1 cellular context compared by ENCODE assay signal in genomic region chr20:46681032-46681854, GRCh38.
TF ChIP-seq lines count a peak whose summit lies in the region.

No MANE protein-coding gene starts in this region.

TF ChIP-seq in HepG2, 621 proteins besides CTCF, POLR2A, EP300 and RAD21 (continued from another document and continues in another):
- TF ChIP-seq ZNF740 (CRISPR knock-in tag; IDR thresholded peaks at IDR 0.05) (no peak), ZGPAT (CRISPR knock-in tag; IDR thresholded peaks at IDR 0.05) (peak; percentile 78), ZNF567 (CRISPR knock-in tag; IDR thresholded peaks at IDR 0.05; ENCODE audit: borderline replicate concordance) (0 out of 2 replicates have a peak, but pooled peaks have one; percentile 52), ZBTB38 (CRISPR knock-in tag; IDR thresholded peaks at IDR 0.05) (no peak), FOXP4 (CRISPR knock-in tag; IDR thresholded peaks at IDR 0.05) (0 out of 2 replicates have a peak, but pooled peaks have one; percentile 31), ZNF749 (CRISPR knock-in tag; IDR thresholded peaks at IDR 0.05; ENCODE audit: borderline replicate concordance) (no peak), ZBTB20 (CRISPR knock-in tag; IDR thresholded peaks at IDR 0.05; ENCODE audit: borderline replicate concordance, low read depth) (peak; percentile 44; the same call in 1 of the 2 replicates), ARNTL (CRISPR knock-in tag; IDR thresholded peaks at IDR 0.05) (0 out of 2 replicates have a peak, but pooled peaks have one; percentile 7), SMAD3 (CRISPR knock-in tag; IDR thresholded peaks at IDR 0.05) (0 out of 2 replicates have a peak, but pooled peaks have one; percentile 47), ASH2L (IDR thresholded peaks at IDR 0.05; ENCODE audit: insufficient read length, low read depth, low read length) (peak; percentile 62), ARNT (IDR thresholded peaks at IDR 0.05) (no peak), LCORL (IDR thresholded peaks at IDR 0.05) (no peak), LCORL (CRISPR knock-in tag; IDR thresholded peaks at IDR 0.05) (peak; percentile 57; the same call in 1 of the 2 replicates), PCBP1 (IDR thresholded peaks at IDR 0.05; ENCODE audit: borderline replicate concordance, low read depth, low read length) (0 out of 2 replicates have a peak, but pooled peaks have one; percentile 65), SALL2 (CRISPR knock-in tag; IDR thresholded peaks at IDR 0.05) (peak; percentile 66; the same call in 1 of the 2 replicates), ZNF335 (CRISPR knock-in tag; IDR thresholded peaks at IDR 0.05) (0 out of 2 replicates have a peak, but pooled peaks have one; percentile 54), MEIS1 (CRISPR knock-in tag; IDR thresholded peaks at IDR 0.05; ENCODE audit: borderline replicate concordance) (no peak), ZNF12 (CRISPR knock-in tag; IDR thresholded peaks at IDR 0.05) (0 out of 2 replicates have a peak, but pooled peaks have one; percentile 28), THAP11 (CRISPR knock-in tag; IDR thresholded peaks at IDR 0.05) (peak; percentile 50), FOXK2 (IDR thresholded peaks at IDR 0.05) (peak; percentile 11; the same call in 1 of the 2 replicates), ARID4A (CRISPR knock-in tag; IDR thresholded peaks at IDR 0.05; ENCODE audit: borderline replicate concordance) (peak; percentile 30; the same call in 1 of the 2 replicates), SOX5 (CRISPR knock-in tag; IDR thresholded peaks at IDR 0.05; ENCODE audit: borderline replicate concordance) (peak; percentile 71), ZNF280D (CRISPR knock-in tag; IDR thresholded peaks at IDR 0.05) (peak; percentile 70; the same call in 1 of the 2 replicates), ZNF350 (CRISPR knock-in tag; IDR thresholded peaks at IDR 0.05; ENCODE audit: borderline replicate concordance, low read depth) (no peak), ZMYM4 (CRISPR knock-in tag; IDR thresholded peaks at IDR 0.05) (peak; percentile 64), ZNF674 (CRISPR knock-in tag; IDR thresholded peaks at IDR 0.05; ENCODE audit: low read depth) (no peak), BRD4 (CRISPR knock-in tag; IDR thresholded peaks at IDR 0.05) (no peak), ZNF263 (CRISPR knock-in tag; IDR thresholded peaks at IDR 0.05) (peak; percentile 94), REPIN1 (CRISPR knock-in tag; IDR thresholded peaks at IDR 0.05; ENCODE audit: borderline replicate concordance, low read depth) (peak; percentile 80; the same call in 1 of the 2 replicates), CEBPG (CRISPR knock-in tag; IDR thresholded peaks at IDR 0.05) (peak; percentile 63), ELF3 (CRISPR knock-in tag; IDR thresholded peaks at IDR 0.05) (peak; percentile 89), ZNF792 (CRISPR knock-in tag; IDR thresholded peaks at IDR 0.05) (peak; percentile 69; the same call in 1 of the 2 replicates), ETV6 (CRISPR knock-in tag; conservative IDR thresholded peaks at IDR 0.05) (peak; percentile 9; the same call in 1 of the 2 replicates), TEAD3 (CRISPR knock-in tag; optimal IDR thresholded peaks at IDR 0.05; ENCODE audit: borderline replicate concordance) (peak; percentile 58), MIER2 (CRISPR knock-in tag; IDR thresholded peaks at IDR 0.05) (peak; percentile 49; the same call in 1 of the 2 replicates), ZFP82 (CRISPR knock-in tag; IDR thresholded peaks at IDR 0.05; ENCODE audit: borderline replicate concordance) (no peak), ZSCAN29 (CRISPR knock-in tag; conservative IDR thresholded peaks at IDR 0.05) (0 out of 2 replicates have a peak, but pooled peaks have one; percentile 49), ZKSCAN8 (CRISPR knock-in tag; IDR thresholded peaks at IDR 0.05; ENCODE audit: borderline replicate concordance) (peak; percentile 61; the same call in 1 of the 2 replicates), ZFP91 (CRISPR knock-in tag; IDR thresholded peaks at IDR 0.05; ENCODE audit: borderline replicate concordance) (peak; percentile 70), PCBP2 (optimal IDR thresholded peaks at IDR 0.05; ENCODE audit: low read depth, low read length, poor library complexity, severe bottlenecking) (peak; percentile 99)
- TF ChIP-seq, protein P1, sequence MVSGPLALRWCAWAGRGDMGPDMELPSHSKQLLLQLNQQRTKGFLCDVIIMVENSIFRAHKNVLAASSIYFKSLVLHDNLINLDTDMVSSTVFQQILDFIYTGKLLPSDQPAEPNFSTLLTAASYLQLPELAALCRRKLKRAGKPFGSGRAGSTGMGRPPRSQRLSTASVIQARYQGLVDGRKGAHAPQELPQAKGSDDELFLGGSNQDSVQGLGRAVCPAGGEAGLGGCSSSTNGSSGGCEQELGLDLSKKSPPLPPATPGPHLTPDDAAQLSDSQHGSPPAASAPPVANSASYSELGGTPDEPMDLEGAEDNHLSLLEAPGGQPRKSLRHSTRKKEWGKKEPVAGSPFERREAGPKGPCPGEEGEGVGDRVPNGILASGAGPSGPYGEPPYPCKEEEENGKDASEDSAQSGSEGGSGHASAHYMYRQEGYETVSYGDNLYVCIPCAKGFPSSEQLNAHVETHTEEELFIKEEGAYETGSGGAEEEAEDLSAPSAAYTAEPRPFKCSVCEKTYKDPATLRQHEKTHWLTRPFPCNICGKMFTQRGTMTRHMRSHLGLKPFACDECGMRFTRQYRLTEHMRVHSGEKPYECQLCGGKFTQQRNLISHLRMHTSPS (CRISPR knock-in tag; IDR thresholded peaks at IDR 0.05; ENCODE audit: low read depth) = 0 out of 2 replicates have a peak, but pooled peaks have one; percentile 7
- TF ChIP-seq, protein P2, sequence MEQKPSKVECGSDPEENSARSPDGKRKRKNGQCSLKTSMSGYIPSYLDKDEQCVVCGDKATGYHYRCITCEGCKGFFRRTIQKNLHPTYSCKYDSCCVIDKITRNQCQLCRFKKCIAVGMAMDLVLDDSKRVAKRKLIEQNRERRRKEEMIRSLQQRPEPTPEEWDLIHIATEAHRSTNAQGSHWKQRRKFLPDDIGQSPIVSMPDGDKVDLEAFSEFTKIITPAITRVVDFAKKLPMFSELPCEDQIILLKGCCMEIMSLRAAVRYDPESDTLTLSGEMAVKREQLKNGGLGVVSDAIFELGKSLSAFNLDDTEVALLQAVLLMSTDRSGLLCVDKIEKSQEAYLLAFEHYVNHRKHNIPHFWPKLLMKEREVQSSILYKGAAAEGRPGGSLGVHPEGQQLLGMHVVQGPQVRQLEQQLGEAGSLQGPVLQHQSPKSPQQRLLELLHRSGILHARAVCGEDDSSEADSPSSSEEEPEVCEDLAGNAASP (CRISPR knock-in tag; IDR thresholded peaks at IDR 0.05; ENCODE audit: borderline replicate concordance) = peak; percentile 82
- TF ChIP-seq, protein P3, sequence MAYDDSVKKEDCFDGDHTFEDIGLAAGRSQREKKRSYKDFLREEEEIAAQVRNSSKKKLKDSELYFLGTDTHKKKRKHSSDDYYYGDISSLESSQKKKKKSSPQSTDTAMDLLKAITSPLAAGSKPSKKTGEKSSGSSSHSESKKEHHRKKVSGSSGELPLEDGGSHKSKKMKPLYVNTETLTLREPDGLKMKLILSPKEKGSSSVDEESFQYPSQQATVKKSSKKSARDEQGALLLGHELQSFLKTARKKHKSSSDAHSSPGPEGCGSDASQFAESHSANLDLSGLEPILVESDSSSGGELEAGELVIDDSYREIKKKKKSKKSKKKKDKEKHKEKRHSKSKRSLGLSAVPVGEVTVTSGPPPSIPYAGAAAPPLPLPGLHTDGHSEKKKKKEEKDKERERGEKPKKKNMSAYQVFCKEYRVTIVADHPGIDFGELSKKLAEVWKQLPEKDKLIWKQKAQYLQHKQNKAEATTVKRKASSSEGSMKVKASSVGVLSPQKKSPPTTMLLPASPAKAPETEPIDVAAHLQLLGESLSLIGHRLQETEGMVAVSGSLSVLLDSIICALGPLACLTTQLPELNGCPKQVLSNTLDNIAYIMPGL (CRISPR knock-in tag; IDR thresholded peaks at IDR 0.05; ENCODE audit: borderline replicate concordance in 1 of 2, low read depth in 1 of 2) = peak; percentile 53 to 64; a peak in 3 of 4 replicates
